ENCODE assay signal across 15 cellular contexts in genomic region chr7:107130487-107131220, GRCh38. TPM values are rescaled to one million over a fixed set of nuclear protein-coding genes. Genes with fewer than 3 reads are reported as not detected.
DNase-seq lines count a peak whose midpoint lies in the region; TF ChIP-seq lines count a peak whose summit lies in the region.
"Had no signal": no experiment of that assay in that cellular context is flagged by ENCODE, and none has a peak within 500 bp of the region (broad histone marks: within the 10 kb centered on the region; RNA-seq: fewer than 3 reads in every experiment).

No MANE protein-coding gene starts in this region.

- no peak overlapping the region for H2BK120ac ChIP-seq in H9 (ENCODE audit: low read depth, low read length, poor library complexity, severe bottlenecking)

- no peak overlapping the region for H3K27ac ChIP-seq in A673 (ENCODE audit: low read depth, low read length, poor library complexity, severe bottlenecking)
- peak overlapping the region; percentile 47 for H3K27ac ChIP-seq in H9 (ENCODE audit: insufficient read length, low read depth, low read length)
- H3K27ac ChIP-seq in SK-N-SH (ENCODE audit: low read depth in 2 of 2, low read length in 1 of 2) = no peak overlapping the region
- H3K27ac ChIP-seq: KMS-11, vagina had no signal

- no peak overlapping the region for H4K8ac ChIP-seq in H9 (replicated peaks; ENCODE audit: insufficient read length, low read depth, low read length)

- H3K9me2 ChIP-seq in SK-N-SH = no peaks in the 10 kb centered on the region

- H2BK5ac ChIP-seq in H9 (ENCODE audit: insufficient read length, low read length) = no peak overlapping the region

- no peak overlapping the region for H3T11ph ChIP-seq in H9 (ENCODE audit: low read length)

- H3K18ac ChIP-seq in H9 (ENCODE audit: insufficient read length, low read depth, low read length) = no peak overlapping the region

- H3K79me1 ChIP-seq in H9 (ENCODE audit: insufficient read depth, low read depth, low read length, poor library complexity, severe bottlenecking) = no peaks in the 10 kb centered on the region

- H2AK5ac ChIP-seq in H9 (ENCODE audit: insufficient read length, low read length) = no peak overlapping the region

- no peak overlapping the region for H4K91ac ChIP-seq in H9 (ENCODE audit: insufficient read length, low read depth, low read length)

- no peak overlapping the region for H3K56ac ChIP-seq in H9 (ENCODE audit: insufficient read length, low read depth, low read length)

- no peaks in the 10 kb centered on the region; the same call in 1 of the 2 replicates for H3K79me2 ChIP-seq in H9 (ENCODE audit: insufficient read depth, low read length)
- no peaks in the 10 kb centered on the region for H3K79me2 ChIP-seq in SK-N-SH (ENCODE audit: insufficient read depth)

- H3K4me1 ChIP-seq in A673 (ENCODE audit: insufficient read depth, low read length, poor library complexity, severe bottlenecking) (no peaks in the 10 kb centered on the region), H9 (ENCODE audit: insufficient read depth, low read length) (no peaks in the 10 kb centered on the region; the same call in none of the 2 replicates), SK-N-SH (ENCODE audit: control insufficient read depth in 1 of 2, insufficient read depth in 2 of 2, low read depth in 1 of 2, low read length in 1 of 2) (no peaks in the 10 kb centered on the region; a peak in 1 of 4 replicates)
- H3K4me1 ChIP-seq: vagina had no signal

- H3K4me1 Mint-ChIP-seq in H9 = peaks cover 33 to 41% of the 10 kb centered on the region in 2 experiments

- H3K27ac Mint-ChIP-seq in H9 = peak overlapping the region in 2 of 3 experiments; percentile 90 to 97; a peak in 5 of 7 replicates
- H3K27ac Mint-ChIP-seq: immature natural killer cell had no signal

- no peak overlapping the region for H2BK12ac ChIP-seq in H9 (ENCODE audit: insufficient read length, low read depth, low read length)

- peaks cover 7 to 10% of the 10 kb centered on the region in 2 experiments; a peak in 4 of 5 replicates for H3K9me3 Mint-ChIP-seq in H9

- no peak for TF ChIP-seq RAD21 in SK-N-SH (IDR thresholded peaks at IDR 0.05; ENCODE audit: low read length)

- H2BK15ac ChIP-seq in H9 (ENCODE audit: low read depth, low read length) = no peak overlapping the region

- H4K20me1 ChIP-seq in H9 (ENCODE audit: control insufficient read depth, insufficient read depth, insufficient read length) = no peaks in the 10 kb centered on the region
- no peaks in the 10 kb centered on the region for H4K20me1 ChIP-seq in SK-N-SH (ENCODE audit: insufficient read depth)

- H3K23me2 ChIP-seq in H9 (ENCODE audit: insufficient read length, low read depth, low read length, poor library complexity, severe bottlenecking) = no peaks in the 10 kb centered on the region

- peak overlapping the region in 1 of 2 experiments; percentile 55; a peak in 3 of 5 replicates for H3K4me3 Mint-ChIP-seq in H9
- H3K4me3 Mint-ChIP-seq: immature natural killer cell had no signal

- H3K4me3 ChIP-seq in A673 (ENCODE audit: low read depth, low read length, poor library complexity, severe bottlenecking) (no peak overlapping the region), SK-N-SH (ENCODE audit: low read depth in 2 of 2, low read length in 1 of 2) (no peak overlapping the region)
- H3K4me3 ChIP-seq: vagina had no signal

- H3K14ac ChIP-seq in H9 (ENCODE audit: insufficient read depth, low read length) = no peak overlapping the region

- H3F3A ChIP-seq in SK-N-SH (replicated peaks; ENCODE audit: insufficient read depth) = no peaks in the 10 kb centered on the region

- peak overlapping the region; percentile 24 for H3K4me2 ChIP-seq in H9 (ENCODE audit: insufficient read depth, insufficient read length, low read length)
- H3K4me2 ChIP-seq in SK-N-SH = no peak overlapping the region
- H3K4me2 ChIP-seq: KMS-11 had no signal

- CTCF ChIA-PET in A673 (lab: Charles Lee) (no interaction called here), SK-N-SH (lab: Yijun Ruan, JAX) (interaction anchor here (0.7 to 5.1 kb wide), 6 partner anchors 8 to 285 kb away, joined by 3 to 90 read pairs (median 6); no protein-coding TSS in a partner anchor)

- no peak overlapping the region for H2BK20ac ChIP-seq in H9 (ENCODE audit: low read depth, low read length, poor library complexity, severe bottlenecking)

- POLR2A ChIA-PET in A673 (lab: Charles Lee; ENCODE audit: low non-redundant PET) (interaction anchor here (0.8 kb wide), 1 partner anchor 32 kb away, joined by 3 read pairs; no protein-coding TSS in a partner anchor), SK-N-SH (lab: Yijun Ruan, JAX) (no interaction called here)

- H4K5ac ChIP-seq in H9 (ENCODE audit: insufficient read length, low read depth, low read length) = no peak overlapping the region

- no CpG with 5 or more reads among the region's 6 CpGs for WGBS in H9 (ENCODE audit: extremely low coverage, insufficient read length, low lambda C conversion rate)
- 90% methylated on average over 6 of the region's 6 CpGs for WGBS in SK-N-SH (ENCODE audit: low lambda C conversion rate)

- 0 out of 2 replicates have a peak, but pooled peaks have one; percentile 21 for TF ChIP-seq CTCF in A673 (conservative IDR thresholded peaks at IDR 0.05; ENCODE audit: low read depth, low read length)
- TF ChIP-seq CTCF in H9 (conservative IDR thresholded peaks at IDR 0.05) = peak; percentile 58
- peak; percentile 15; the same call in 1 of the 2 replicates for TF ChIP-seq CTCF in SK-N-SH (IDR thresholded peaks at IDR 0.05)

- no peak overlapping the region for H3K4ac ChIP-seq in H9 (ENCODE audit: low read depth, low read length)

- no peak for TF ChIP-seq EP300 in SK-N-SH (IDR thresholded peaks at IDR 0.05; ENCODE audit: borderline replicate concordance in 1 of 2, low read depth in 1 of 2, low read length in 1 of 2)

- H3K27me3 ChIP-seq in A673 (replicated peaks; ENCODE audit: insufficient read depth, low read depth, low read length, poor library complexity) (no peaks in the 10 kb centered on the region), H9 (ENCODE audit: insufficient read depth, low read length) (no peaks in the 10 kb centered on the region), SK-N-SH (ENCODE audit: insufficient read depth) (no peaks in the 10 kb centered on the region)
- H3K27me3 ChIP-seq: vagina had no signal

- peaks cover 0 to 13% (median 2%) of the 10 kb centered on the region in 3 experiments; a peak in 4 of 7 replicates for H3K36me3 Mint-ChIP-seq in H9 (ENCODE audit: insufficient read depth in 1 of 3, low read depth in 3 of 3)
- H3K36me3 Mint-ChIP-seq: immature natural killer cell had no signal

- no peaks in the 10 kb centered on the region for H3K9me3 ChIP-seq in A673 (ENCODE audit: low read depth, low read length, poor library complexity, severe bottlenecking)
- no peaks in the 10 kb centered on the region for H3K9me3 ChIP-seq in H9 (ENCODE audit: control insufficient read depth, low read depth, low read length)
- no peaks in the 10 kb centered on the region for H3K9me3 ChIP-seq in SK-N-SH
- H3K9me3 ChIP-seq: vagina had no signal

- intact Hi-C loops in A673 (cut with micrococcal nuclease; ENCODE audit: unreplicated experiment) = no loop called here

- no peak overlapping the region for H3K23ac ChIP-seq in H9 (ENCODE audit: insufficient read length, low read depth, low read length)

- no TSS peak for BruUV-seq in A673 (replicated peaks; lab: Mats Ljungman, UMichigan)

- DNase-seq in A673 (ENCODE audit: low spot score) = peak; percentile 10
- peak; percentile 41 for DNase-seq in H9
- no peak for DNase-seq in SK-N-SH
- peak; percentile 30 for DNase-seq in iPS DF 19.7 (ENCODE audit: low read depth, low spot score)
- no peak for DNase-seq in amygdala (lab: John Stamatoyannopoulos, UW)
- no peak for DNase-seq in NCI-H2227 (lab: John Stamatoyannopoulos, UW; ENCODE audit: unreplicated experiment)
- DNase-seq in T-helper 2 cell = no peak
- no peak for DNase-seq in NCI-H128 (lab: John Stamatoyannopoulos, UW; ENCODE audit: unreplicated experiment)
- DNase-seq: activated naive CD4-positive, alpha-beta T cell treated with Interleukin-2 at 50 U/mL for 16 hours; EL; immature natural killer cell; NCI-H2171 treated with DMSO at 0.1 percent for 48 hours; stimulated activated CD4-positive, alpha-beta T cell treated with anti-CD3 and anti-CD28 coated beads, Interleukin-1b, Interleukin-23, amount 100 ng/mL, for 48 hours had no signal

- H3K36me3 ChIP-seq in A673 (ENCODE audit: insufficient read depth, low read length, poor library complexity, severe bottlenecking) (no peaks in the 10 kb centered on the region), SK-N-SH (replicated peaks in 1 of 2; ENCODE audit: control insufficient read depth in 1 of 2, insufficient read depth in 2 of 2, low read length in 1 of 2) (peaks cover 0 to 6% of the 10 kb centered on the region in 2 experiments)
- H3K36me3 ChIP-seq: vagina had no signal

- no peaks in the 10 kb centered on the region for H3K27me3 Mint-ChIP-seq in H9 (ENCODE audit: low read depth)

- H2AFZ ChIP-seq in H9 (ENCODE audit: low read length) (no peak overlapping the region), SK-N-SH (ENCODE audit: low read depth) (no peak overlapping the region)

- H3K9ac ChIP-seq in H9 (ENCODE audit: extremely low read depth, insufficient read length, low read length) (no peak overlapping the region), SK-N-SH (no peak overlapping the region)
- H3K9ac ChIP-seq: KMS-11 had no signal

TF ChIP-seq in SK-N-SH, 30 proteins besides CTCF, POLR2A, EP300 and RAD21:
- TF ChIP-seq RXRA (IDR thresholded peaks at IDR 0.05; ENCODE audit: borderline replicate concordance, low read depth) = no peak

RNA-seq across cellular contexts. Expression of gene HBP1, which starts 38.1 kb away (rescaled TPM):
- total RNA-seq in A673 (2021) = 11.7 and 19.9 TPM in 2 replicates
- 27.6 TPM in 2 replicates for total RNA-seq in H9 (2021)
- polyA plus RNA-seq in SK-N-SH (2012; rRNA removed) = 27.2 and 36.8 TPM in 2 replicates
- polyA plus RNA-seq in SK-N-SH (2012; cell fraction: cytosol; rRNA removed) = 36.1 and 38.5 TPM in 2 replicates
- 25.1 and 58.0 TPM in 2 replicates for polyA plus RNA-seq in SK-N-SH (2012; cell fraction: nucleus; rRNA removed)

Comparison
In these comparisons a context has a peak if more than half of its experiments do, and no peak if none do; other contexts are left out.
1. DNase-seq: peak in A673 (single experiment), H9 (single experiment) and iPS DF 19.7 (single experiment); none in SK-N-SH (single experiment), amygdala (0 of 56), NCI-H2227 (single experiment), T-helper 2 cell (0 of 5) and NCI-H128 (single experiment).
2. Peak in every context shown above with its lines, with median percentiles within 50 percentile points of each other: CTCF ChIP-seq.